14 cellular contexts compared by ENCODE assay signal in genomic region chr2:120783371-120783791, GRCh38. TPM values are rescaled to one million over a fixed set of nuclear protein-coding genes. Genes with fewer than 3 reads are reported as not detected.
A peak's percentile ranks its signal among the peaks of the same experiment; 100 is the strongest.
DNase-seq lines count a peak whose midpoint lies in the region; ATAC-seq, FAIRE-seq and TF ChIP-seq lines count a peak whose summit lies in the region.
"Had no signal": no experiment of that assay in that cellular context is flagged by ENCODE, and none has a peak within 500 bp of the region (broad histone marks: within the 10 kb centered on the region; RNA-seq: fewer than 3 reads in every experiment).

No MANE protein-coding gene starts in this region.

- peak overlapping the region; percentile 50 for H3K4me3 Mint-ChIP-seq in astrocyte (ENCODE audit: unreplicated experiment)
- H3K4me3 Mint-ChIP-seq: activated CD4-positive, alpha-beta memory T cell treated with anti-CD3 and anti-CD28 coated beads, Interleukin-2, amount 10 ng/mL, durations not matched to agents 7 days and 5 days had no signal

- H2AFZ ChIP-seq in astrocyte (ENCODE audit: low read depth, low read length), result no peak overlapping the region

- DNase-seq in Daoy (ENCODE audit: low read depth) (peak; percentile 55), astrocyte (ENCODE audit: low read depth) (peak; percentile 83), mucosa of descending colon (no peak), activated gamma-delta T cell treated with Interleukin-2 at 50 U/mL for 16 hours (no peak)
- peak; percentile 41 for DNase-seq in Jurkat, Clone E6-1 (ENCODE audit: low read depth, low spot score)
- DNase-seq: activated CD4-positive, alpha-beta memory T cell treated with anti-CD3 and anti-CD28 coated beads, Interleukin-2, amount 10 ng/mL, durations not matched to agents 7 days and 5 days; HCEC 1CT; MM.1S; uterus had no signal

- TF ChIP-seq CTCF in astrocyte (IDR thresholded peaks at IDR 0.05; ENCODE audit: insufficient read depth, low read depth, low read length) (no peak), mucosa of descending colon (IDR thresholded peaks at IDR 0.05) (no peak)

- no peaks in the 10 kb centered on the region for H3K27me3 ChIP-seq in astrocyte (ENCODE audit: insufficient read depth, low read length)
- H3K27me3 ChIP-seq: adrenal gland, uterus had no signal

- peaks cover 10% of the 10 kb centered on the region for H3K36me3 Mint-ChIP-seq in astrocyte (ENCODE audit: low read depth, unreplicated experiment)

- ATAC-seq in mucosa of descending colon, result peak; percentile 38
- ATAC-seq in GM21737 (IDR thresholded peaks at IDR 0.05; ENCODE audit: unreplicated experiment), result no peak
- ATAC-seq in HG02798 (IDR thresholded peaks at IDR 0.05; ENCODE audit: poor library complexity, unreplicated experiment), result no peak

- peaks cover 76% of the 10 kb centered on the region for H4K20me1 ChIP-seq in astrocyte (ENCODE audit: insufficient read depth, low read length)

- H3K36me3 ChIP-seq in astrocyte (ENCODE audit: insufficient read depth, low read length) (no peaks in the 10 kb centered on the region), mucosa of descending colon (ENCODE audit: low read depth) (no peaks in the 10 kb centered on the region)
- H3K36me3 ChIP-seq: adrenal gland, uterus had no signal

- peak overlapping the region; percentile 12 for H3K27ac Mint-ChIP-seq in astrocyte (ENCODE audit: unreplicated experiment)
- H3K27ac Mint-ChIP-seq: activated CD4-positive, alpha-beta memory T cell treated with anti-CD3 and anti-CD28 coated beads, Interleukin-2, amount 10 ng/mL, durations not matched to agents 7 days and 5 days had no signal

- H3K9me3 Mint-ChIP-seq in astrocyte (ENCODE audit: unreplicated experiment), result no peaks in the 10 kb centered on the region
- H3K9me3 Mint-ChIP-seq: activated CD4-positive, alpha-beta memory T cell treated with anti-CD3 and anti-CD28 coated beads, Interleukin-2, amount 10 ng/mL, durations not matched to agents 7 days and 5 days had no signal

- no peak for FAIRE-seq in astrocyte (lab: Jason Lieb, UNC)
- FAIRE-seq: G401.6 had no signal

- H3K4me1 ChIP-seq in astrocyte (ENCODE audit: insufficient read depth, low read length), result peaks cover 34% of the 10 kb centered on the region
- H3K4me1 ChIP-seq in mucosa of descending colon (ENCODE audit: low read depth), result no peaks in the 10 kb centered on the region
- H3K4me1 ChIP-seq: uterus had no signal

- no peak overlapping the region for H3K4me3 ChIP-seq in Jurkat, Clone E6-1 (ENCODE audit: low read length)
- H3K4me3 ChIP-seq in astrocyte (ENCODE audit: insufficient read depth, low read depth, low read length), result no peak overlapping the region
- H3K4me3 ChIP-seq in mucosa of descending colon, result no peak overlapping the region
- H3K4me3 ChIP-seq: adrenal gland, uterus had no signal

- peaks cover 86% of the 10 kb centered on the region for H3K79me2 ChIP-seq in astrocyte (ENCODE audit: insufficient read depth, low read length)

- H3K9ac ChIP-seq in astrocyte (ENCODE audit: low read length), result no peak overlapping the region

- no peaks in the 10 kb centered on the region for H3K27me3 Mint-ChIP-seq in astrocyte (ENCODE audit: low read depth, unreplicated experiment)
- H3K27me3 Mint-ChIP-seq: activated CD4-positive, alpha-beta memory T cell treated with anti-CD3 and anti-CD28 coated beads, Interleukin-2, amount 10 ng/mL, durations not matched to agents 7 days and 5 days had no signal

- intact Hi-C loops in mucosa of descending colon (cut with DNase I, micrococcal nuclease), result no loop called here

- peak overlapping the region; percentile 45 for H3K4me2 ChIP-seq in astrocyte (ENCODE audit: low read length)

- H3K9me3 ChIP-seq in astrocyte (ENCODE audit: insufficient read depth, low read depth, low read length), result no peaks in the 10 kb centered on the region
- no peaks in the 10 kb centered on the region for H3K9me3 ChIP-seq in mucosa of descending colon
- H3K9me3 ChIP-seq: adrenal gland, uterus had no signal

- peaks cover 56% of the 10 kb centered on the region for H3K4me1 Mint-ChIP-seq in astrocyte (ENCODE audit: low read depth, unreplicated experiment)

- no peak overlapping the region for H3K27ac ChIP-seq in astrocyte (ENCODE audit: low read depth, low read length)
- H3K27ac ChIP-seq: epithelial cell of prostate, uterus had no signal

RNA-seq across cellular contexts. Expression of gene GLI2, which starts 47.7 kb away (rescaled TPM):
- 4.2 and 45.6 TPM in 2 replicates for total RNA-seq in Daoy (2014; rRNA removed; shearing (Covaris generic))
- polyA plus RNA-seq in Jurkat, Clone E6-1 (2012; ENCODE audit: insufficient read depth, insufficient read length), result 0.31 TPM
- total RNA-seq in astrocyte, result 42.9 and 44.5 TPM in 2 replicates
- 1 to 10 TPM; 1.0 to 7.3 (median 1.3) TPM for total RNA-seq in mucosa of descending colon

Comparison
In these comparisons a context has a peak if more than half of its experiments do, and no peak if none do; other contexts are left out.
1. DNase-seq: peak in Daoy (single experiment), Jurkat, Clone E6-1 (single experiment) and astrocyte (single experiment); none in mucosa of descending colon (0 of 3) and activated gamma-delta T cell treated with Interleukin-2 at 50 U/mL for 16 hours (single experiment).